8 cellular contexts compared by ENCODE assay signal in the genomic region with DNA sequence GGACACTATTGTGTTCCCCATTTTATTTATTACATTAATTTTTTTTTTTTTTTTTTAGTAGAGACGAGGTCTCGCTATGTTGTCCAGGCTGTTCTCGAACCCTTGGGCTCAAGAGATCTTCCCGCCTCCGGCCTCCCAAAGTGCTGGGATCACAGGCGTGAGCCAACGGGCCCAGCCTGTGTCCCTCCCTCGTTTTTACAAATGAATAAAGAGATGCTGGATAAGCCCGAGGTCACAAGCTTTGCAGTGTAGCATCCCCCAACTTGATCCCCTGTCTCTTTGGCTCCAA. TPM values are rescaled to one million over a fixed set of nuclear protein-coding genes. Genes with fewer than 3 reads are reported as not detected.
DNase-seq lines count a peak whose midpoint lies in the region; ATAC-seq and TF ChIP-seq lines count a peak whose summit lies in the region.

No MANE protein-coding gene starts in this region.

- H3K4me3 Mint-ChIP-seq in CD14-positive monocyte (peak overlapping the region; percentile 87 to 93), endodermal cell (peak overlapping the region; percentile 79), neural progenitor cell (peak overlapping the region; percentile 96)

- H3K4me1 ChIP-seq in OCI-LY1 (ENCODE audit: insufficient read depth, low read length, severe bottlenecking): peaks cover 43% of the 10 kb centered on the region
- peaks cover 19% of the 10 kb centered on the region for H3K4me1 ChIP-seq in endodermal cell (ENCODE audit: control insufficient read depth, insufficient read depth, low read length)
- H3K4me1 ChIP-seq in neural progenitor cell: peaks cover 10% of the 10 kb centered on the region

- H4K20me1 ChIP-seq in OCI-LY1 (ENCODE audit: insufficient read depth, low read length) (no peaks in the 10 kb centered on the region), neural progenitor cell (ENCODE audit: low read depth) (peaks cover 11% of the 10 kb centered on the region)

- H3K36me3 Mint-ChIP-seq in CD14-positive monocyte (peaks cover 3 to 20% of the 10 kb centered on the region in 2 donors), endodermal cell (ENCODE audit: low read depth) (peaks cover 21% of the 10 kb centered on the region), neural progenitor cell (peaks cover 12% of the 10 kb centered on the region)

- H3F3A ChIP-seq in OCI-LY1 (ENCODE audit: insufficient read depth, low read length) (no peaks in the 10 kb centered on the region), neural progenitor cell (ENCODE audit: low read depth) (peaks cover 41% of the 10 kb centered on the region)

- TF ChIP-seq CTCF in CD14-positive monocyte (IDR thresholded peaks at IDR 0.05): no peak
- TF ChIP-seq CTCF in OCI-LY1 (IDR thresholded peaks at IDR 0.05; ENCODE audit: low read length): no peak
- no peak for TF ChIP-seq CTCF in endodermal cell (conservative IDR thresholded peaks at IDR 0.05)
- TF ChIP-seq CTCF in neural progenitor cell (IDR thresholded peaks at IDR 0.05): no peak

- 33 to 34% methylated on average over 8 to 9 of the region's 9 CpGs for WGBS in endodermal cell (ENCODE audit: insufficient coverage in 1 of 2, insufficient read length in 1 of 2), 2 experiments

- ATAC-seq in sciatic nerve (no peak), HG03460 (IDR thresholded peaks at IDR 0.05; ENCODE audit: unreplicated experiment) (no peak), HG03342 (IDR thresholded peaks at IDR 0.05; ENCODE audit: unreplicated experiment) (no peak)

- no peaks in the 10 kb centered on the region for H3K9me3 ChIP-seq in OCI-LY1 (ENCODE audit: low read length)
- no peaks in the 10 kb centered on the region for H3K9me3 ChIP-seq in endodermal cell (ENCODE audit: control insufficient read depth, low read length)
- no peaks in the 10 kb centered on the region for H3K9me3 ChIP-seq in neural progenitor cell (ENCODE audit: low read depth)

- no peaks in the 10 kb centered on the region for H3K79me2 ChIP-seq in OCI-LY1 (ENCODE audit: insufficient read depth, low read length)
- no peaks in the 10 kb centered on the region for H3K79me2 ChIP-seq in neural progenitor cell (ENCODE audit: low read depth)

- H3K27me3 Mint-ChIP-seq in CD14-positive monocyte (ENCODE audit: low read depth in 3 of 3) (peaks cover 0 to 2% (median 0%) of the 10 kb centered on the region in 3 donors), endodermal cell (ENCODE audit: insufficient read depth) (no peaks in the 10 kb centered on the region), neural progenitor cell (ENCODE audit: insufficient read depth, low read depth) (peaks cover 5% of the 10 kb centered on the region)

- H3K9ac ChIP-seq in OCI-LY1 (ENCODE audit: low read length) (peak overlapping the region; percentile 87), endodermal cell (ENCODE audit: extremely low read depth, low read length, poor library complexity, severe bottlenecking) (peak overlapping the region; percentile 71), neural progenitor cell (no peak overlapping the region)

- H3K9me3 Mint-ChIP-seq in CD14-positive monocyte (peaks cover 0 to 3% (median 0%) of the 10 kb centered on the region in 7 donors), endodermal cell (no peaks in the 10 kb centered on the region), neural progenitor cell (no peaks in the 10 kb centered on the region)

- H3K27ac Mint-ChIP-seq in CD14-positive monocyte (peak overlapping the region; percentile 76 to 93 (median 85)), endodermal cell (peak overlapping the region; percentile 96), neural progenitor cell (peak overlapping the region; percentile 98)

- H3K27ac ChIP-seq in OCI-LY1 (ENCODE audit: low read depth, low read length, poor library complexity, severe bottlenecking) (peak overlapping the region; percentile 67), endodermal cell (ENCODE audit: low read depth, low read length) (no peak overlapping the region), neural progenitor cell (no peak overlapping the region)

- H3K4me2 ChIP-seq in OCI-LY1 (ENCODE audit: low read length) (peak overlapping the region; percentile 81), neural progenitor cell (peak overlapping the region; percentile 85)

- no peaks in the 10 kb centered on the region for H3K9me2 ChIP-seq in OCI-LY1 (ENCODE audit: low read depth, low read length)

- H2AFZ ChIP-seq in OCI-LY1 (ENCODE audit: low read length) (peak overlapping the region; percentile 80; the same call in 1 of the 2 replicates), neural progenitor cell (replicated peaks) (peak overlapping the region; percentile 78)

- no peak for DNase-seq in CD14-positive monocyte (ENCODE audit: low spot score)
- no peak for DNase-seq in endodermal cell
- DNase-seq in neural progenitor cell (ENCODE audit: low spot score): no peak
- no peak for DNase-seq in SIG-M5 (lab: John Stamatoyannopoulos, UW)
- DNase-seq in sciatic nerve (ENCODE audit: low spot score): no peak

- peaks cover 29% of the 10 kb centered on the region for H3K36me3 ChIP-seq in OCI-LY1 (ENCODE audit: insufficient read depth, low read length)
- peaks cover 19% of the 10 kb centered on the region for H3K36me3 ChIP-seq in endodermal cell (ENCODE audit: control insufficient read depth, insufficient read depth, low read length)
- no peaks in the 10 kb centered on the region for H3K36me3 ChIP-seq in neural progenitor cell

- H3K4me3 ChIP-seq in OCI-LY1 (ENCODE audit: low read depth, low read length, poor library complexity, severe bottlenecking) (peak overlapping the region; percentile 81), endodermal cell (ENCODE audit: low read length) (peak overlapping the region; percentile 88), neural progenitor cell (peak overlapping the region; percentile 83)

- H3K27me3 ChIP-seq in OCI-LY1 (ENCODE audit: insufficient read depth, low read length) (no peaks in the 10 kb centered on the region), endodermal cell (ENCODE audit: control insufficient read depth, insufficient read depth, low read length, poor library complexity, severe bottlenecking) (no peaks in the 10 kb centered on the region), neural progenitor cell (no peaks in the 10 kb centered on the region)

- intact Hi-C loops in CD14-positive monocyte (cut with micrococcal nuclease): loop anchor here (2.0 to 10.0 kb wide), 4 partner anchors 18 to 540 kb away; a partner anchor contains a TSS
- intact Hi-C loops in sciatic nerve (cut with DNase I): no loop called here

- H3K4me1 Mint-ChIP-seq in CD14-positive monocyte (peaks cover 40% of the 10 kb centered on the region), endodermal cell (peaks cover 34% of the 10 kb centered on the region), neural progenitor cell (peaks cover 50% of the 10 kb centered on the region)

RNA-seq across cellular contexts. Expression of a gene that starts 0.3 kb away (rescaled TPM):
- 10 to 100 TPM in 1 of 2 donors, 1 to 10 TPM in 1; 7.5 to 14.2 TPM for polyA plus RNA-seq in CD14-positive monocyte
- 10 to 100 TPM; 25.9 to 30.8 TPM for total RNA-seq in endodermal cell
- polyA plus RNA-seq in endodermal cell (2013, experiment 1 of 2): 26.7 TPM
- 20.0 TPM for polyA plus RNA-seq in endodermal cell (2013, experiment 2 of 2)
- 29.9 and 67.9 TPM in 2 replicates for total RNA-seq in neural progenitor cell (ENCODE audit: low replicate concordance)
- total RNA-seq in sciatic nerve: 3.6 TPM

RNA-seq across cellular contexts. Expression of a gene that starts 28.5 kb away (rescaled TPM):
- polyA plus RNA-seq in CD14-positive monocyte: under 1 TPM in 1 of 2 donors, not detected in 1; 0.03 TPM
- 10 to 100 TPM; 13.9 to 19.1 TPM for total RNA-seq in endodermal cell
- 7.4 TPM for polyA plus RNA-seq in endodermal cell (2013, experiment 1 of 2)
- 7.7 TPM for polyA plus RNA-seq in endodermal cell (2013, experiment 2 of 2)
- total RNA-seq in neural progenitor cell (ENCODE audit: low replicate concordance): 4.9 and 5.7 TPM in 2 replicates
- 20.8 TPM for total RNA-seq in sciatic nerve

RNA-seq across cellular contexts. Expression of a gene that starts 38.1 kb away (rescaled TPM):
- polyA plus RNA-seq in CD14-positive monocyte: under 1 TPM; 0.26 to 0.42 TPM
- total RNA-seq in endodermal cell: 10 to 100 TPM; 44.0 to 46.7 TPM
- polyA plus RNA-seq in endodermal cell (2013, experiment 1 of 2): 24.2 TPM
- 25.6 TPM for polyA plus RNA-seq in endodermal cell (2013, experiment 2 of 2)
- 11.9 and 38.5 TPM in 2 replicates for total RNA-seq in neural progenitor cell (ENCODE audit: low replicate concordance)
- total RNA-seq in sciatic nerve: 25.5 TPM

RNA-seq across cellular contexts. Expression of a gene that starts 46.5 kb away (rescaled TPM):
- not detected for polyA plus RNA-seq in CD14-positive monocyte
- total RNA-seq in endodermal cell (not detected), neural progenitor cell (ENCODE audit: low replicate concordance) (not detected in 2 replicates), sciatic nerve (not detected)
- not detected for polyA plus RNA-seq in endodermal cell (2013, experiment 1 of 2)
- polyA plus RNA-seq in endodermal cell (2013, experiment 2 of 2): not detected
